12 cellular contexts compared by ENCODE assay signal in genomic region chr4:40308528-40309122, GRCh38. TPM values are rescaled to one million over a fixed set of nuclear protein-coding genes. Genes with fewer than 3 reads are reported as not detected.
DNase-seq lines count a peak whose midpoint lies in the region; ATAC-seq and TF ChIP-seq lines count a peak whose summit lies in the region.
"Had no signal": no experiment of that assay in that cellular context is flagged by ENCODE, and none has a peak within 500 bp of the region (broad histone marks: within the 10 kb centered on the region; RNA-seq: fewer than 3 reads in every experiment).

No MANE protein-coding gene starts in this region.

- peaks cover 0 to 5% (median 0%) of the 10 kb centered on the region in 3 donors for H3K9me3 Mint-ChIP-seq in IgD-negative memory B cell
- peaks cover 8% of the 10 kb centered on the region for H3K9me3 Mint-ChIP-seq in activated naive CD8-positive, alpha-beta T cell treated with anti-CD3 and anti-CD28 coated beads for 36 hours
- H3K9me3 Mint-ChIP-seq in natural killer cell treated with Interleukin-12 subunit alpha and Interleukin-12 subunit beta and Interleukin-15 and Interleukin-18, amount 100 ng/mL, for 72 hours, result peaks cover 4% of the 10 kb centered on the region

- ATAC-seq in natural killer cell treated with Interleukin-12 subunit alpha and Interleukin-12 subunit beta and Interleukin-15 and Interleukin-18, amount 100 ng/mL, for 72 hours, result no peak
- ATAC-seq in HG03039 (IDR thresholded peaks at IDR 0.05; ENCODE audit: unreplicated experiment), result no peak
- ATAC-seq in upper lobe of right lung, result no peak

- H3F3A ChIP-seq in DOHH2 (ENCODE audit: control insufficient read depth, insufficient read depth), result peaks cover 53% of the 10 kb centered on the region

- H3K36me3 Mint-ChIP-seq in IgD-negative memory B cell, result no peaks in the 10 kb centered on the region
- peaks cover 10% of the 10 kb centered on the region for H3K36me3 Mint-ChIP-seq in activated naive CD8-positive, alpha-beta T cell treated with anti-CD3 and anti-CD28 coated beads for 36 hours
- H3K36me3 Mint-ChIP-seq in natural killer cell treated with Interleukin-12 subunit alpha and Interleukin-12 subunit beta and Interleukin-15 and Interleukin-18, amount 100 ng/mL, for 72 hours, result peaks cover 9% of the 10 kb centered on the region

- no peak for DNase-seq in activated naive CD8-positive, alpha-beta T cell treated with anti-CD3 and anti-CD28 coated beads for 36 hours
- DNase-seq in natural killer cell treated with Interleukin-12 subunit alpha and Interleukin-12 subunit beta and Interleukin-15 and Interleukin-18, amount 100 ng/mL, for 72 hours (ENCODE audit: low spot score), result no peak
- DNase-seq in NCI-H1105 treated with DMSO at 0.1 percent for 48 hours (lab: John Stamatoyannopoulos, UW) (no peak), upper lobe of right lung (no peak), GM03348 (ENCODE audit: low spot score) (no peak)
- DNase-seq: NCI-H1694 treated with DMSO at 0.1 percent for 48 hours; NK-92 treated with Interleukin-12 subunit alpha and Interleukin-12 subunit beta, amount 100 ng/mL, for 24 hours had no signal

- no peaks in the 10 kb centered on the region for H3K9me2 ChIP-seq in DOHH2 (replicated peaks; ENCODE audit: control insufficient read depth, low read length)

- H3K4me3 Mint-ChIP-seq in IgD-negative memory B cell, result peak overlapping the region; percentile 67 to 90 (median 78)
- H3K4me3 Mint-ChIP-seq in activated naive CD8-positive, alpha-beta T cell treated with anti-CD3 and anti-CD28 coated beads for 36 hours, result peak overlapping the region; percentile 74
- peak overlapping the region; percentile 83 for H3K4me3 Mint-ChIP-seq in natural killer cell treated with Interleukin-12 subunit alpha and Interleukin-12 subunit beta and Interleukin-15 and Interleukin-18, amount 100 ng/mL, for 72 hours

- no peak for TF ChIP-seq CTCF in DOHH2 (IDR thresholded peaks at IDR 0.05; ENCODE audit: low read depth, low read length, poor library complexity, severe bottlenecking)
- no peak for TF ChIP-seq CTCF in upper lobe of right lung (IDR thresholded peaks at IDR 0.05)

- peak overlapping the region; percentile 75 for H3K4me3 ChIP-seq in DOHH2 (ENCODE audit: low read length)
- H3K4me3 ChIP-seq in upper lobe of right lung, result no peak overlapping the region

- H3K27me3 Mint-ChIP-seq in IgD-negative memory B cell, result no peaks in the 10 kb centered on the region
- H3K27me3 Mint-ChIP-seq in activated naive CD8-positive, alpha-beta T cell treated with anti-CD3 and anti-CD28 coated beads for 36 hours, result no peaks in the 10 kb centered on the region
- H3K27me3 Mint-ChIP-seq in natural killer cell treated with Interleukin-12 subunit alpha and Interleukin-12 subunit beta and Interleukin-15 and Interleukin-18, amount 100 ng/mL, for 72 hours, result no peaks in the 10 kb centered on the region

- intact Hi-C loops in upper lobe of right lung (cut with DNase I), result loop anchor here (10.0 kb wide), 1 partner anchor 164 kb away; no protein-coding TSS in a partner anchor

- peaks cover 3% of the 10 kb centered on the region; the same call in 1 of the 2 replicates for H3K9me3 ChIP-seq in DOHH2 (ENCODE audit: control insufficient read depth, insufficient read depth, low read length)
- H3K9me3 ChIP-seq in upper lobe of right lung, result no peaks in the 10 kb centered on the region

- peaks cover 46 to 56% (median 50%) of the 10 kb centered on the region in 3 donors for H3K4me1 Mint-ChIP-seq in IgD-negative memory B cell
- H3K4me1 Mint-ChIP-seq in activated naive CD8-positive, alpha-beta T cell treated with anti-CD3 and anti-CD28 coated beads for 36 hours, result peaks cover 86% of the 10 kb centered on the region
- H3K4me1 Mint-ChIP-seq in natural killer cell treated with Interleukin-12 subunit alpha and Interleukin-12 subunit beta and Interleukin-15 and Interleukin-18, amount 100 ng/mL, for 72 hours (ENCODE audit: low read depth in 2 of 2), result peaks cover 71 to 72% of the 10 kb centered on the region in 2 donors

- peaks cover 12% of the 10 kb centered on the region for H3K79me2 ChIP-seq in DOHH2 (ENCODE audit: control insufficient read depth, low read length)

- peaks cover 4% of the 10 kb centered on the region for H3K36me3 ChIP-seq in DOHH2 (ENCODE audit: control insufficient read depth, low read length)
- H3K36me3 ChIP-seq in upper lobe of right lung, result no peaks in the 10 kb centered on the region

- H3K27ac Mint-ChIP-seq in IgD-negative memory B cell, result peak overlapping the region; percentile 84 to 97 (median 97)
- H3K27ac Mint-ChIP-seq in activated naive CD8-positive, alpha-beta T cell treated with anti-CD3 and anti-CD28 coated beads for 36 hours, result peak overlapping the region; percentile 97
- peak overlapping the region; percentile 86 to 97 for H3K27ac Mint-ChIP-seq in natural killer cell treated with Interleukin-12 subunit alpha and Interleukin-12 subunit beta and Interleukin-15 and Interleukin-18, amount 100 ng/mL, for 72 hours

- H4K20me1 ChIP-seq in DOHH2 (ENCODE audit: control insufficient read depth, insufficient read depth, low read depth, low read length), result no peaks in the 10 kb centered on the region

- peak overlapping the region; percentile 71 for H3K4me2 ChIP-seq in DOHH2 (ENCODE audit: low read length)

- H3K4me1 ChIP-seq in DOHH2 (ENCODE audit: control insufficient read depth, low read length), result peaks cover 91% of the 10 kb centered on the region
- peaks cover 18% of the 10 kb centered on the region for H3K4me1 ChIP-seq in upper lobe of right lung

- H3K27me3 ChIP-seq in DOHH2 (ENCODE audit: control insufficient read depth, low read length), result no peaks in the 10 kb centered on the region
- no peaks in the 10 kb centered on the region for H3K27me3 ChIP-seq in upper lobe of right lung

- peak overlapping the region; percentile 97 for H3K27ac ChIP-seq in DOHH2 (ENCODE audit: low read depth, low read length)
- no peak overlapping the region for H3K27ac ChIP-seq in upper lobe of right lung

RNA-seq across cellular contexts. Expression of gene CHRNA9, which starts 26.5 kb away (rescaled TPM):
- not detected for polyA plus RNA-seq in IgD-negative memory B cell
- under 1 TPM in 1 of 2 experiments, not detected in 1; 0.22 TPM for total RNA-seq in activated naive CD8-positive, alpha-beta T cell treated with anti-CD3 and anti-CD28 coated beads for 36 hours
- total RNA-seq in natural killer cell treated with Interleukin-12 subunit alpha and Interleukin-12 subunit beta and Interleukin-15 and Interleukin-18, amount 100 ng/mL, for 72 hours, result not detected
- total RNA-seq in upper lobe of right lung, result not detected
- total RNA-seq: dermis blood vessel endothelial cell, ureter had no signal
